In the genomic region with DNA sequence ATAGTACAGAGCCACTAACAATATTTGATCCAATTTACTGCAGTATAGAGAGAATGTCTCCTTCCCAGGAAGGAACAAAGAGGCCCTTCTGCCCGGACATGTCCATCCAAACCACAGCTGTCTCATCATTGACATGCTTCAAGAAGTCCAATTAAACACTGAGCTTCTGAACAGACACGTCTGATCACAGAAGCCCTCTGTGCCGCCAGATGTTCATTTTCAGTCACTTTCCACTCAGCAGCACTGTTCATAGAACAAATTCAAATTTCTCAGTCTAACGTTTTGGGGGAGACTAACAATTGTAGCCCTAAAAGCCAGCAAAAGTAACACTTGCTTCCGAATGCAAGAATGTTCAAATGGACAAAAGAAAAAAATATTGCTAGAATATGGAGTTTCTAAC, we compare ENCODE assay signal across 8 cellular contexts. TPM values are rescaled to one million over a fixed set of nuclear protein-coding genes. Genes with fewer than 3 reads are reported as not detected.
DNase-seq lines count a peak whose midpoint lies in the region; ATAC-seq, FAIRE-seq and TF ChIP-seq lines count a peak whose summit lies in the region.

No MANE protein-coding gene starts in this region.

- peaks cover 4% of the 10 kb centered on the region for H3K36me3 ChIP-seq in bronchial epithelial cell (ENCODE audit: control insufficient read depth, insufficient read depth, low read length)
- H3K36me3 ChIP-seq in PC-9 (ENCODE audit: low read depth), result peaks cover 6% of the 10 kb centered on the region; the same call in 1 of the 2 replicates

- no peak overlapping the region for H3K27ac ChIP-seq in PC-9

- ATAC-seq in HG03457 (IDR thresholded peaks at IDR 0.05; ENCODE audit: unreplicated experiment), result no peak

- no TSS peak for BruUV-seq in PC-9 (replicated peaks; lab: Mats Ljungman, UMichigan)

- CTCF ChIA-PET in PC-9 (lab: Charles Lee), result interaction anchor here (0.6 to 0.7 kb wide), 2 partner anchors 15 to 39 kb away, joined by 3 to 16 read pairs; a partner anchor contains a TSS

- H2AFZ ChIP-seq in PC-9, result no peak overlapping the region

- intact Hi-C loops in PC-9 (cut with micrococcal nuclease; ENCODE audit: unreplicated experiment), result no loop called here

- no peaks in the 10 kb centered on the region for H3K9me2 ChIP-seq in PC-9 (ENCODE audit: insufficient read depth)

- peak; percentile 25 for DNase-seq in DMS153 (lab: John Stamatoyannopoulos, UW)
- peak; percentile 78 for DNase-seq in NCI-H2171 (lab: John Stamatoyannopoulos, UW)
- peak; percentile 92 for DNase-seq in bronchial epithelial cell (ENCODE audit: low read depth)
- DNase-seq in myocyte (ENCODE audit: low read depth), result peak; percentile 74
- no peak for DNase-seq in stimulated activated CD4-positive, alpha-beta T cell treated with anti-CD3 and anti-CD28 coated beads, Interleukin-12 subunit alpha, Interleukin-12 subunit beta, amount 100 ng/mL, for 4 hours
- DNase-seq in PC-9, result no peak
- DNase-seq in stimulated activated CD4-positive, alpha-beta T cell treated with anti-CD3 and anti-CD28 coated beads, Interleukin-15, amount 100 ng/mL, for 24 hours, result no peak

- peaks cover 28% of the 10 kb centered on the region for H4K20me1 ChIP-seq in PC-9 (ENCODE audit: insufficient read depth)

- H3K4me3 ChIP-seq in bronchial epithelial cell (ENCODE audit: low read depth, low read length), result no peak overlapping the region
- no peak overlapping the region for H3K4me3 ChIP-seq in PC-9

- H3K4me2 ChIP-seq in PC-9, result no peak overlapping the region

- peaks cover 23% of the 10 kb centered on the region for H3K79me2 ChIP-seq in PC-9 (ENCODE audit: low read depth)

- no peaks in the 10 kb centered on the region for H3K9me3 ChIP-seq in PC-9 (ENCODE audit: insufficient read depth, low read depth)

- H3K4me1 ChIP-seq in PC-9 (replicated peaks; ENCODE audit: insufficient read depth), result no peaks in the 10 kb centered on the region

- TF ChIP-seq CTCF in bronchial epithelial cell (IDR thresholded peaks at IDR 0.05; ENCODE audit: insufficient read depth, low read length, severe bottlenecking), result no peak
- TF ChIP-seq CTCF in PC-9 (conservative IDR thresholded peaks at IDR 0.05), result no peak

- no peak for FAIRE-seq in bronchial epithelial cell (lab: Jason Lieb, UNC)

- peaks cover 4% of the 10 kb centered on the region; the same call in 1 of the 2 replicates for H3F3A ChIP-seq in PC-9 (ENCODE audit: insufficient read depth, low read depth)

- no peaks in the 10 kb centered on the region for H3K27me3 ChIP-seq in bronchial epithelial cell (ENCODE audit: control insufficient read depth, insufficient read depth, low read length)
- H3K27me3 ChIP-seq in PC-9 (ENCODE audit: insufficient read depth, low read depth), result no peaks in the 10 kb centered on the region

- POLR2A ChIA-PET in PC-9 (lab: Charles Lee; ENCODE audit: unreplicated experiment), result no interaction called here

RNA-seq across cellular contexts. Expression of a gene that starts 15.3 kb away (rescaled TPM):
- 26.9 and 28.5 TPM in 2 replicates for total RNA-seq in bronchial epithelial cell
- 28.2 and 48.2 TPM in 2 replicates for total RNA-seq in myocyte
- 32.5 TPM for polyA plus RNA-seq in myocyte (2012)
- total RNA-seq in PC-9 (2021), result 52.3 and 63.5 TPM in 2 replicates

RNA-seq across cellular contexts. Expression of a gene that starts 39.1 kb away (rescaled TPM):
- 29.4 and 35.8 TPM in 2 replicates for total RNA-seq in bronchial epithelial cell
- total RNA-seq in myocyte, result 24.5 and 33.8 TPM in 2 replicates
- 26.8 TPM for polyA plus RNA-seq in myocyte (2012)
- total RNA-seq in PC-9 (2021), result 30.9 and 40.9 TPM in 2 replicates

Comparison
In these comparisons a context has a peak if more than half of its experiments do, and no peak if none do; other contexts are left out.
1. DNase-seq: peak in DMS153 (single experiment), NCI-H2171 (single experiment), bronchial epithelial cell (single experiment) and myocyte (single experiment); none in stimulated activated CD4-positive, alpha-beta T cell treated with anti-CD3 and anti-CD28 coated beads, Interleukin-12 subunit alpha, Interleukin-12 subunit beta, amount 100 ng/mL, for 4 hours (single experiment), PC-9 (0 of 2) and stimulated activated CD4-positive, alpha-beta T cell treated with anti-CD3 and anti-CD28 coated beads, Interleukin-15, amount 100 ng/mL, for 24 hours (single experiment).